ENCODE assay signal across 15 cellular contexts in genomic region chr21:40129809-40130208, GRCh38.
DNase-seq lines count a peak whose midpoint lies in the region; ATAC-seq and TF ChIP-seq lines count a peak whose summit lies in the region.
"Had no signal": no experiment of that assay in that cellular context is flagged by ENCODE, and none has a peak within 500 bp of the region (broad histone marks: within the 10 kb centered on the region; RNA-seq: fewer than 3 reads in every experiment).

No MANE protein-coding gene starts in this region.

- TF ChIP-seq CTCF in progenitor cell of endocrine pancreas (IDR thresholded peaks at IDR 0.05; ENCODE audit: unreplicated experiment): no peak

- no peak overlapping the region for H3K27ac ChIP-seq in CD8-positive, alpha-beta memory T cell (ENCODE audit: low read depth, low read length)
- H3K27ac ChIP-seq: 22Rv1 had no signal

- no peak overlapping the region for H3K4me3 ChIP-seq in CD8-positive, alpha-beta memory T cell (ENCODE audit: low read length)
- H3K4me3 ChIP-seq: HAP-1 had no signal

- no peaks in the 10 kb centered on the region for H3K9me3 Mint-ChIP-seq in progenitor cell of endocrine pancreas (ENCODE audit: low read depth)
- H3K9me3 Mint-ChIP-seq in CD8-positive, alpha-beta memory T cell: peaks cover 2 to 14% (median 7%) of the 10 kb centered on the region in 5 donors

- no peaks in the 10 kb centered on the region for H3K36me3 ChIP-seq in CD8-positive, alpha-beta memory T cell (ENCODE audit: insufficient read depth, low read length)
- H3K36me3 ChIP-seq: HAP-1 had no signal

- H3K9me3 ChIP-seq in CD8-positive, alpha-beta memory T cell (ENCODE audit: low read length): no peaks in the 10 kb centered on the region
- H3K9me3 ChIP-seq: HAP-1 had no signal

- H3K4me1 ChIP-seq in CD8-positive, alpha-beta memory T cell (ENCODE audit: insufficient read depth, low read length): no peaks in the 10 kb centered on the region
- H3K4me1 ChIP-seq: HAP-1 had no signal

- ATAC-seq in GM19467 (IDR thresholded peaks at IDR 0.05; ENCODE audit: unreplicated experiment): no peak
- no peak for ATAC-seq in stimulated activated naive CD8-positive, alpha-beta T cell treated with anti-CD3 and anti-CD28 coated beads, Interleukin-15, Interleukin-2, amounts not matched to agents 100 U/mL and 50 U/mL, for 24 hours
- ATAC-seq: CD8-positive, alpha-beta T cell had no signal

- peaks cover 9% of the 10 kb centered on the region for H3K4me1 Mint-ChIP-seq in progenitor cell of endocrine pancreas (ENCODE audit: low read depth)
- H3K4me1 Mint-ChIP-seq in CD8-positive, alpha-beta memory T cell: no peaks in the 10 kb centered on the region
- H3K4me1 Mint-ChIP-seq: CD14-positive monocyte, IgD-negative memory B cell had no signal

- no peak overlapping the region for H3K4me3 Mint-ChIP-seq in progenitor cell of endocrine pancreas (ENCODE audit: low read depth)
- H3K4me3 Mint-ChIP-seq in CD8-positive, alpha-beta memory T cell: no peak overlapping the region
- H3K4me3 Mint-ChIP-seq: CD14-positive monocyte; CD8-positive, alpha-beta T cell; IgD-negative memory B cell had no signal

- no peaks in the 10 kb centered on the region for H3K27me3 ChIP-seq in CD8-positive, alpha-beta memory T cell (ENCODE audit: insufficient read depth, low read length, poor library complexity, severe bottlenecking)

- peak overlapping the region; percentile 16 for H3K27ac Mint-ChIP-seq in progenitor cell of endocrine pancreas
- no peak overlapping the region for H3K27ac Mint-ChIP-seq in CD8-positive, alpha-beta memory T cell
- H3K27ac Mint-ChIP-seq: CD14-positive monocyte; CD8-positive, alpha-beta T cell; IgD-negative memory B cell had no signal

- no peaks in the 10 kb centered on the region for H3K27me3 Mint-ChIP-seq in progenitor cell of endocrine pancreas
- peaks cover 0 to 1% of the 10 kb centered on the region in 2 donors for H3K27me3 Mint-ChIP-seq in CD8-positive, alpha-beta memory T cell
- H3K27me3 Mint-ChIP-seq: IgD-negative memory B cell had no signal

- CTCF ChIA-PET in CD8-positive, alpha-beta memory T cell (lab: Charles Lee): no interaction called here

- peaks cover 4% of the 10 kb centered on the region for H3K36me3 Mint-ChIP-seq in progenitor cell of endocrine pancreas (ENCODE audit: insufficient read depth)
- peaks cover 0 to 3% (median 0%) of the 10 kb centered on the region in 3 donors for H3K36me3 Mint-ChIP-seq in CD8-positive, alpha-beta memory T cell
- H3K36me3 Mint-ChIP-seq: CD14-positive monocyte; CD8-positive, alpha-beta T cell; IgD-negative memory B cell had no signal

- DNase-seq in DMS153 (lab: John Stamatoyannopoulos, UW) (peak; percentile 41), DMS153 treated with DMSO at 0.1 percent for 48 hours (lab: John Stamatoyannopoulos, UW; ENCODE audit: unreplicated experiment) (no peak), NCI-H146 (lab: John Stamatoyannopoulos, UW) (peak; percentile 66), NCI-H748 (lab: John Stamatoyannopoulos, UW; ENCODE audit: unreplicated experiment) (peak; percentile 46), progenitor cell of endocrine pancreas (ENCODE audit: low spot score, unreplicated experiment) (no peak)
- no peak for DNase-seq in CD8-positive, alpha-beta memory T cell
- DNase-seq in stimulated activated naive CD8-positive, alpha-beta T cell treated with anti-CD3 and anti-CD28 coated beads, Interleukin-15, Interleukin-2, amounts not matched to agents 100 U/mL and 50 U/mL, for 24 hours: no peak
- DNase-seq: Calu3; CD8-positive, alpha-beta T cell; DMS79 had no signal

- POLR2A ChIA-PET in CD8-positive, alpha-beta memory T cell (lab: Charles Lee): no interaction called here

Comparison
In these comparisons a context has a peak if more than half of its experiments do, and no peak if none do; other contexts are left out.
1. DNase-seq: peak in DMS153 (single experiment), NCI-H146 (single experiment) and NCI-H748 (single experiment); none in DMS153 treated with DMSO at 0.1 percent for 48 hours (single experiment), progenitor cell of endocrine pancreas (single experiment), CD8-positive, alpha-beta memory T cell (0 of 5) and stimulated activated naive CD8-positive, alpha-beta T cell treated with anti-CD3 and anti-CD28 coated beads, Interleukin-15, Interleukin-2, amounts not matched to agents 100 U/mL and 50 U/mL, for 24 hours (single experiment).